Comparison of ENCODE assay signal across 8 cellular contexts in the genomic region with DNA sequence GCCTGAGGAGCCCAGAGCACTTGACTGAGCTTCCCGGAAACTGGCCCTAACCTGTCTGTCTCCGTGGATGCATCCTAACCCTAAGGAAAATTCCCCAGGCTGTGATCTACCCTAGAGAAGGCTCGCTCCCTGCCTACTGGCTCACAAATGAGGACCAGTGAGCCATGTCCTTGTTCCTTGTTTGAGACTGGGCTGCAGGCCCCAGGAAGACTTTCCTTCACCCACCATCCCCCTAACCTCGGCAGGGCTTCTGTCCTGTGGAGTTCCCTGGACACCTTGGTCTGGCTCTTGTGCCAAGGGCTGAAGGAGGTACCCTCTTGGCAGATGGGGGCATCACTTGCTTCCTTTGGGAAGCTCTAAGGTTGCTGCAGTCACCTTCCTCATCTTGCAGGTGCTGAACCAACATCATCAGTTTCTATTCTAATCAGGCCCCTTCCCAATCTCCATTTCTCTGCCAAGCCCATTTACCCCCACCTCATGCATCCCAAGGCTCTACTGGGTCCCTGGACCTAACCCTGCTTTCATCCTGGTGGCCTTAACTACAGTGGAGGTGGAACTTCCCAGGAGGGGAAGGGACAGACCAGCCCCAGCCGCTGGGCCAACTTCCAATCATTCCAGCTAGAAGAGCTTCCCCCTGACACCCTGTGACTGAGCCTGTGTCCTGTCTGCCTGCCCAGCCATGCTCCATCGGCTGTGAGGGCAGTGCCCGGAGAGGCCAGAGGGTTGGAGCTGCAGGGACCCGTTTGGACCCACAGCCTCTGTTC. TPM values are rescaled to one million over a fixed set of nuclear protein-coding genes. Genes with fewer than 3 reads are reported as not detected.
DNase-seq lines count a peak whose midpoint lies in the region; ATAC-seq and TF ChIP-seq lines count a peak whose summit lies in the region.

No MANE protein-coding gene starts in this region.

- H3K27me3 Mint-ChIP-seq in activated CD8-positive, alpha-beta T cell treated with anti-CD3 and anti-CD28 coated beads for 36 hours = no peaks in the 10 kb centered on the region

- no peaks in the 10 kb centered on the region for H3K9me3 Mint-ChIP-seq in activated CD8-positive, alpha-beta T cell treated with anti-CD3 and anti-CD28 coated beads for 36 hours

- ATAC-seq in GM21447 (IDR thresholded peaks at IDR 0.05; ENCODE audit: unreplicated experiment) = peak; percentile 2
- ATAC-seq in activated CD8-positive, alpha-beta T cell treated with anti-CD3 and anti-CD28 coated beads for 36 hours = peak; percentile 6
- peak; percentile 15 to 23 for ATAC-seq in left cardiac atrium
- ATAC-seq in HG03520 (IDR thresholded peaks at IDR 0.05; ENCODE audit: unreplicated experiment) = no peak

- POLR2A ChIA-PET in activated CD8-positive, alpha-beta T cell treated with anti-CD3 and anti-CD28 coated beads for 36 hours (lab: Charles Lee) = interaction anchor here (0.5 to 3.2 kb wide), 14 partner anchors 10 to 841 kb away, joined by 3 to 23 read pairs (median 4); partner anchors contain the start of genes CFAP119, PHKG2, RNF40 and ZNF629

- intact Hi-C loops in activated CD8-positive, alpha-beta T cell treated with anti-CD3 and anti-CD28 coated beads for 36 hours (cut with micrococcal nuclease) = no loop called here
- intact Hi-C loops in left cardiac atrium (cut with DNase I) = no loop called here

- peaks cover 22% of the 10 kb centered on the region for H3K4me1 Mint-ChIP-seq in activated CD8-positive, alpha-beta T cell treated with anti-CD3 and anti-CD28 coated beads for 36 hours (ENCODE audit: low read depth)

- TF ChIP-seq CTCF in activated CD8-positive, alpha-beta T cell treated with anti-CD3 and anti-CD28 coated beads for 36 hours (IDR thresholded peaks at IDR 0.05) = no peak

- CTCF ChIA-PET in activated CD8-positive, alpha-beta T cell treated with anti-CD3 and anti-CD28 coated beads for 36 hours (lab: Charles Lee) = interaction anchor here (0.6 to 1.4 kb wide), 3 partner anchors 40 to 959 kb away, joined by 3 to 5 read pairs (median 3); partner anchors contain the start of gene PAGR1

- peak overlapping the region; percentile 80 for H3K4me3 Mint-ChIP-seq in activated CD8-positive, alpha-beta T cell treated with anti-CD3 and anti-CD28 coated beads for 36 hours

- peak overlapping the region; percentile 55 for H3K27ac Mint-ChIP-seq in activated CD8-positive, alpha-beta T cell treated with anti-CD3 and anti-CD28 coated beads for 36 hours

- H3K36me3 Mint-ChIP-seq in activated CD8-positive, alpha-beta T cell treated with anti-CD3 and anti-CD28 coated beads for 36 hours (ENCODE audit: low read depth) = peaks cover 33% of the 10 kb centered on the region

- peak overlapping the region; percentile 83 for H3K4me3 ChIP-seq in skeletal muscle cell (ENCODE audit: low read depth, low read length)

- DNase-seq in activated CD8-positive, alpha-beta T cell treated with anti-CD3 and anti-CD28 coated beads for 36 hours = no peak
- DNase-seq in left cardiac atrium = no peak
- DNase-seq in skeletal muscle cell (ENCODE audit: low read depth) = no peak
- DNase-seq in HPDE6-E6E7 (ENCODE audit: extremely low spot score) = no peak
- DNase-seq in AG08396 (ENCODE audit: low spot score) = no peak
- no peak for DNase-seq in CD1c-positive myeloid dendritic cell (ENCODE audit: extremely low spot score)

RNA-seq across cellular contexts. Expression of gene RNF40, which starts 12.4 kb away (rescaled TPM):
- total RNA-seq in activated CD8-positive, alpha-beta T cell treated with anti-CD3 and anti-CD28 coated beads for 36 hours = 10 to 100 TPM; 63.2 to 68.1 TPM
- total RNA-seq in left cardiac atrium = 10 to 100 TPM; 41.2 to 72.1 TPM

RNA-seq across cellular contexts. Expression of gene ZNF629, which starts 12.5 kb away (rescaled TPM):
- 1 to 10 TPM; 2.8 to 3.2 TPM for total RNA-seq in activated CD8-positive, alpha-beta T cell treated with anti-CD3 and anti-CD28 coated beads for 36 hours
- total RNA-seq in left cardiac atrium = 10 to 100 TPM; 16.6 to 28.3 TPM

RNA-seq across cellular contexts. Expression of gene CFAP119, which starts 12.7 kb away (rescaled TPM):
- 1 to 10 TPM; 3.8 to 3.9 TPM for total RNA-seq in activated CD8-positive, alpha-beta T cell treated with anti-CD3 and anti-CD28 coated beads for 36 hours
- 1 to 10 TPM in 1 of 2 donors, under 1 TPM in 1; 0.52 to 1.1 TPM for total RNA-seq in left cardiac atrium

RNA-seq across cellular contexts. Expression of gene PHKG2, which starts 26.3 kb away (rescaled TPM):
- total RNA-seq in activated CD8-positive, alpha-beta T cell treated with anti-CD3 and anti-CD28 coated beads for 36 hours = 10 to 100 TPM; 27.8 to 30.3 TPM
- 10 to 100 TPM; 17.8 to 18.6 TPM for total RNA-seq in left cardiac atrium

Comparison
In these comparisons a context has a peak if more than half of its experiments do, and no peak if none do; other contexts are left out.
1. RNA of gene ZNF629, which starts 12.5 kb away (total RNA-seq): 16.6 to 28.3 TPM in left cardiac atrium; 2.8 to 3.2 TPM in activated CD8-positive, alpha-beta T cell treated with anti-CD3 and anti-CD28 coated beads for 36 hours; every median in the first group is over 4 times any median in the second.